ENCODE assay signal across 13 cellular contexts in genomic region chr7:106108988-106109387, GRCh38. TPM values are rescaled to one million over a fixed set of nuclear protein-coding genes. Genes with fewer than 3 reads are reported as not detected.
DNase-seq lines count a peak whose midpoint lies in the region; ATAC-seq and TF ChIP-seq lines count a peak whose summit lies in the region.
"Had no signal": no experiment of that assay in that cellular context is flagged by ENCODE, and none has a peak within 500 bp of the region (broad histone marks: within the 10 kb centered on the region; RNA-seq: fewer than 3 reads in every experiment).

No MANE protein-coding gene starts in this region.

- no peaks in the 10 kb centered on the region for H3F3A ChIP-seq in PC-3 (ENCODE audit: low read length, unreplicated experiment)

- H3K27ac ChIP-seq in PC-3 (ENCODE audit: low read length): no peak overlapping the region
- H3K27ac ChIP-seq: colonic mucosa had no signal

- ATAC-seq in activated CD8-positive, alpha-beta memory T cell treated with anti-CD3 and anti-CD28 coated beads, Interleukin-2, amount 10 ng/mL, durations not matched to agents 7 days and 5 days: no peak
- ATAC-seq in PC-3: no peak
- ATAC-seq in stimulated activated naive B cell treated with anti-CD40 and anti-IgM and Interleukin-4, amounts not matched to agents 10 μg/mL and 1 μg/mL and 100 μg/mL, for 72 hours (replicated peaks): no peak

- POLR2A ChIA-PET in PC-3 (lab: Charles Lee; ENCODE audit: unreplicated experiment): no interaction called here

- H3K27me3 ChIP-seq in PC-3 (ENCODE audit: low read length): no peaks in the 10 kb centered on the region
- H3K27me3 ChIP-seq: colonic mucosa had no signal

- peak overlapping the region; percentile 79 for H3K4me2 ChIP-seq in PC-3 (ENCODE audit: low read length)

- H3K27me3 Mint-ChIP-seq in activated CD8-positive, alpha-beta memory T cell treated with anti-CD3 and anti-CD28 coated beads, Interleukin-2, amount 10 ng/mL, durations not matched to agents 7 days and 5 days: peaks cover 24% of the 10 kb centered on the region
- no peaks in the 10 kb centered on the region for H3K27me3 Mint-ChIP-seq in stimulated activated naive B cell treated with anti-CD40 and anti-IgM and Interleukin-4, amounts not matched to agents 10 μg/mL and 1 μg/mL and 100 μg/mL, for 72 hours
- H3K27me3 Mint-ChIP-seq in HFFc6 (ENCODE audit: insufficient read depth): no peaks in the 10 kb centered on the region; the same call in 1 of the 2 replicates

- H3K27ac Mint-ChIP-seq in activated CD8-positive, alpha-beta memory T cell treated with anti-CD3 and anti-CD28 coated beads, Interleukin-2, amount 10 ng/mL, durations not matched to agents 7 days and 5 days: peak overlapping the region; percentile 4
- no peak overlapping the region for H3K27ac Mint-ChIP-seq in stimulated activated naive B cell treated with anti-CD40 and anti-IgM and Interleukin-4, amounts not matched to agents 10 μg/mL and 1 μg/mL and 100 μg/mL, for 72 hours
- no peak overlapping the region for H3K27ac Mint-ChIP-seq in HFFc6
- H3K27ac Mint-ChIP-seq: T-helper 1 cell treated with Interleukin-12 subunit alpha and Interleukin-12 subunit beta and Interleukin-4 antibody, amounts not matched to agents 30 μg/mL and 1 μg/mL, for 36 hours had no signal

- no peaks in the 10 kb centered on the region for H3K9me3 ChIP-seq in PC-3 (ENCODE audit: low read length)
- H3K9me3 ChIP-seq: colonic mucosa had no signal

- H3K36me3 Mint-ChIP-seq in activated CD8-positive, alpha-beta memory T cell treated with anti-CD3 and anti-CD28 coated beads, Interleukin-2, amount 10 ng/mL, durations not matched to agents 7 days and 5 days: peaks cover 9% of the 10 kb centered on the region
- peaks cover 24 to 37% of the 10 kb centered on the region in 2 donors for H3K36me3 Mint-ChIP-seq in stimulated activated naive B cell treated with anti-CD40 and anti-IgM and Interleukin-4, amounts not matched to agents 10 μg/mL and 1 μg/mL and 100 μg/mL, for 72 hours
- H3K36me3 Mint-ChIP-seq in HFFc6 (ENCODE audit: low read depth): peaks cover 10% of the 10 kb centered on the region; the same call in 1 of the 2 replicates

- H3K4me3 Mint-ChIP-seq in activated CD8-positive, alpha-beta memory T cell treated with anti-CD3 and anti-CD28 coated beads, Interleukin-2, amount 10 ng/mL, durations not matched to agents 7 days and 5 days: no peak overlapping the region
- peak overlapping the region; percentile 75 to 77 for H3K4me3 Mint-ChIP-seq in stimulated activated naive B cell treated with anti-CD40 and anti-IgM and Interleukin-4, amounts not matched to agents 10 μg/mL and 1 μg/mL and 100 μg/mL, for 72 hours
- no peak overlapping the region for H3K4me3 Mint-ChIP-seq in HFFc6
- H3K4me3 Mint-ChIP-seq: T-helper 1 cell treated with Interleukin-12 subunit alpha and Interleukin-12 subunit beta and Interleukin-4 antibody, amounts not matched to agents 30 μg/mL and 1 μg/mL, for 36 hours had no signal

- H3K4me1 Mint-ChIP-seq in activated CD8-positive, alpha-beta memory T cell treated with anti-CD3 and anti-CD28 coated beads, Interleukin-2, amount 10 ng/mL, durations not matched to agents 7 days and 5 days: peaks cover 40% of the 10 kb centered on the region
- peaks cover 35 to 67% of the 10 kb centered on the region in 2 donors for H3K4me1 Mint-ChIP-seq in stimulated activated naive B cell treated with anti-CD40 and anti-IgM and Interleukin-4, amounts not matched to agents 10 μg/mL and 1 μg/mL and 100 μg/mL, for 72 hours
- H3K4me1 Mint-ChIP-seq in HFFc6 (ENCODE audit: low read depth): peaks cover 44% of the 10 kb centered on the region

- 64 to 84% methylated on average over 1 of the region's 1 CpG for WGBS in lower leg skin, 2 donors

- H3K4me1 ChIP-seq in PC-3 (ENCODE audit: insufficient read depth, low read length): peaks cover 30% of the 10 kb centered on the region

- peak overlapping the region; percentile 90; the same call in 1 of the 2 replicates for H3K4me3 ChIP-seq in PC-3 (ENCODE audit: low read length)
- no peak overlapping the region for H3K4me3 ChIP-seq in lower leg skin (ENCODE audit: low read depth, poor library complexity, severe bottlenecking)
- H3K4me3 ChIP-seq: colonic mucosa had no signal

- DNase-seq in activated CD8-positive, alpha-beta memory T cell treated with anti-CD3 and anti-CD28 coated beads, Interleukin-2, amount 10 ng/mL, durations not matched to agents 7 days and 5 days: no peak
- DNase-seq in activated CD8-positive, alpha-beta memory T cell treated with anti-CD3 and anti-CD28 coated beads, Interleukin-2, amount 50 U/mL, for 48 hours: no peak
- no peak for DNase-seq in PC-3
- peak; percentile 60 for DNase-seq in fibroblast of peridontal ligament (ENCODE audit: extremely low read depth)
- no peak for DNase-seq in stimulated activated naive B cell treated with anti-CD40 and anti-IgM and Interleukin-4, amounts not matched to agents 10 μg/mL and 1 μg/mL and 100 μg/mL, for 72 hours
- DNase-seq in stimulated activated CD4-positive, alpha-beta T cell treated with anti-CD3 and anti-CD28 coated beads, Interleukin-2, amount 100 ng/mL, for 24 hours: no peak
- no peak for DNase-seq in lower leg skin (ENCODE audit: low spot score in 2 of 2)
- DNase-seq in HFFc6: no peak
- DNase-seq: colonic mucosa, hippocampal formation, KBM-7, trophoblast cell had no signal

- peaks cover 45% of the 10 kb centered on the region for H4K20me1 ChIP-seq in PC-3 (ENCODE audit: low read length)

- peaks cover 6% of the 10 kb centered on the region; the same call in 1 of the 2 replicates for H3K36me3 ChIP-seq in PC-3 (ENCODE audit: low read depth, low read length)
- H3K36me3 ChIP-seq: colonic mucosa had no signal

- TF ChIP-seq CTCF in PC-3 (conservative IDR thresholded peaks at IDR 0.05; ENCODE audit: low read depth, low read length) (no peak), lower leg skin (IDR thresholded peaks at IDR 0.05) (no peak), HFFc6 (IDR thresholded peaks at IDR 0.05) (no peak)

- no peaks in the 10 kb centered on the region for H3K9me2 ChIP-seq in PC-3 (replicated peaks; ENCODE audit: low read length)

- TF ChIP-seq POLR2A in lower leg skin (IDR thresholded peaks at IDR 0.05): no peak

- no peak overlapping the region for H3K9ac ChIP-seq in PC-3 (ENCODE audit: low read length)

- CTCF ChIA-PET in activated CD8-positive, alpha-beta memory T cell treated with anti-CD3 and anti-CD28 coated beads, Interleukin-2, amount 10 ng/mL, durations not matched to agents 7 days and 5 days (lab: Charles Lee): interaction anchor here (1.2 to 1.6 kb wide), 4 partner anchors 37 to 66 kb away, joined by 3 to 6 read pairs (median 4); no protein-coding TSS in a partner anchor
- CTCF ChIA-PET in PC-3 (lab: Charles Lee): no interaction called here

- no peak overlapping the region for H2AFZ ChIP-seq in PC-3 (ENCODE audit: low read length)

- intact Hi-C loops in PC-3 (cut with micrococcal nuclease): no loop called here
- intact Hi-C loops in lower leg skin (cut with DNase I; ENCODE audit: low total_unique reads): no loop called here

- no TSS peak for BruUV-seq in PC-3 (replicated peaks; lab: Mats Ljungman, UMichigan)

- H3K79me2 ChIP-seq in PC-3 (ENCODE audit: low read length): peaks cover 78% of the 10 kb centered on the region

- H3K9me3 Mint-ChIP-seq in activated CD8-positive, alpha-beta memory T cell treated with anti-CD3 and anti-CD28 coated beads, Interleukin-2, amount 10 ng/mL, durations not matched to agents 7 days and 5 days (ENCODE audit: low read depth): no peaks in the 10 kb centered on the region
- H3K9me3 Mint-ChIP-seq in stimulated activated naive B cell treated with anti-CD40 and anti-IgM and Interleukin-4, amounts not matched to agents 10 μg/mL and 1 μg/mL and 100 μg/mL, for 72 hours: no peaks in the 10 kb centered on the region
- no peaks in the 10 kb centered on the region for H3K9me3 Mint-ChIP-seq in HFFc6
- H3K9me3 Mint-ChIP-seq: T-helper 1 cell treated with Interleukin-12 subunit alpha and Interleukin-12 subunit beta and Interleukin-4 antibody, amounts not matched to agents 30 μg/mL and 1 μg/mL, for 36 hours had no signal

RNA-seq across cellular contexts. Expression of gene SYPL1, which starts 3.1 kb away (rescaled TPM):
- 10 to 100 TPM; 21.9 to 24.1 TPM for total RNA-seq in activated CD8-positive, alpha-beta memory T cell treated with anti-CD3 and anti-CD28 coated beads, Interleukin-2, amount 10 ng/mL, durations not matched to agents 7 days and 5 days
- total RNA-seq in PC-3 (2014; rRNA removed) (45.9 and 57.9 TPM in 2 replicates), lower leg skin (10 to 100 TPM; 77.7 to 96.7 (median 89.6) TPM)
- total RNA-seq in HFFc6 (2021; fragmentation: NEBNext Ultra II Directional; extraction: Animal tissue kit (Norgen Biotek cat#: 25700)): 10 to 100 TPM; 66.5 to 84.0 (median 74.6) TPM

Comparison
In these comparisons a context has a peak if more than half of its experiments do, and no peak if none do; other contexts are left out.
1. H3K4me3 Mint-ChIP-seq: peak in stimulated activated naive B cell treated with anti-CD40 and anti-IgM and Interleukin-4, amounts not matched to agents 10 μg/mL and 1 μg/mL and 100 μg/mL, for 72 hours (2 of 2); none in activated CD8-positive, alpha-beta memory T cell treated with anti-CD3 and anti-CD28 coated beads, Interleukin-2, amount 10 ng/mL, durations not matched to agents 7 days and 5 days (single experiment) and HFFc6 (single experiment).